Comparison of ENCODE assay signal across 16 cellular contexts in the genomic region with DNA sequence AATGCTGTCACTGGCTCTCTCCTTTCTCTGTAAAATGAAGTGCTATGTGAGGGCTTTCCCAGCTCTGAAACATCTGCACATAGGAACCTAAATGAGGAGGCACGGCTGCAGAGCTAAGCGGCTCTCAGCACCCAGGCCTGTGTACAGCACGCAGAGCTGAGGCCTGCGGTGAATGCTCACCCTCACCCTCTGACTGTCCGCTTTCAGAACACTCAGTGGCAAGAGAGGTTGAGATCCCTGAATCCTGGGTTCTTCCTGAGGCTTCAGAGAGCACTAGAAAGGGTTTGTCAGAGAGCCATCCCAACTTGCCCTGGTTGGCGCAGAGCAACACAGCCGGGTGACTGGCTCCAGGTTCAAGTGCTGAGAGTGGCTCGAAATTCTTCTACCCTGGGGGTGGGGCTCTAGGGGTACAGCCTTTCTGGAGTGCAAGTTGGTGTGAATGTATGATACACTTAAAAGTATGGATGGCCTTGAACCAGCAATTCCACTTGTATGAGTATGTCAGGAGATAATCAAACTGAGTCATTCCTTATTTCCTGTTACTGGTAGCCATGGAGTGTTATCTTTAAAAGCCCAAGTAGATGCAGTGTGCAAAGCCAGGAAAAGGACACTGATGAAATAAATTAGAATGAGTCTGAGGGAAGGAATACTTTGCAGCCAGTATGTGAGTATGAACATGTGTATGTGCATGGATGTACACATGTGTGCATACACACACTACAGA. TPM values are rescaled to one million over a fixed set of nuclear protein-coding genes. Genes with fewer than 3 reads are reported as not detected.
DNase-seq lines count a peak whose midpoint lies in the region; ATAC-seq, FAIRE-seq and TF ChIP-seq lines count a peak whose summit lies in the region.
"Had no signal": no experiment of that assay in that cellular context is flagged by ENCODE, and none has a peak within 500 bp of the region (broad histone marks: within the 10 kb centered on the region; RNA-seq: fewer than 3 reads in every experiment).

No MANE protein-coding gene starts in this region.

- no peaks in the 10 kb centered on the region for H3K79me2 ChIP-seq in mammary epithelial cell (ENCODE audit: insufficient read depth, low read length)
- no peaks in the 10 kb centered on the region for H3K79me2 ChIP-seq in HepG2 (ENCODE audit: insufficient read depth, low read length)

- H3K9me3 ChIP-seq in mammary epithelial cell (replicated peaks; ENCODE audit: insufficient read depth, low read length), result peaks cover 3% of the 10 kb centered on the region
- peaks cover 20% of the 10 kb centered on the region for H3K9me3 ChIP-seq in HepG2 (ENCODE audit: low read length)
- no peaks in the 10 kb centered on the region for H3K9me3 ChIP-seq in CD8-positive, alpha-beta T cell (ENCODE audit: low read length)

- no peak for FAIRE-seq in HepG2 (lab: Jason Lieb, UNC)

- TF ChIP-seq RAD21 in HepG2 (CRISPR knock-in tag; IDR thresholded peaks at IDR 0.05), result no peak

- H3K9ac ChIP-seq in mammary epithelial cell (ENCODE audit: insufficient read depth, low read length) (no peak overlapping the region), HepG2 (ENCODE audit: insufficient read depth, low read depth, low read length) (peak overlapping the region; percentile 56; the same call in 1 of the 2 replicates)

- no peaks in the 10 kb centered on the region for H3K27me3 ChIP-seq in mammary epithelial cell (ENCODE audit: insufficient read depth, low read length)
- no peaks in the 10 kb centered on the region for H3K27me3 ChIP-seq in HepG2 (ENCODE audit: control insufficient read depth in 1 of 2, insufficient read depth in 2 of 2, low read length in 2 of 2)
- H3K27me3 ChIP-seq in CD8-positive, alpha-beta T cell (ENCODE audit: insufficient read depth, low read length), result no peaks in the 10 kb centered on the region

- POLR2A ChIA-PET in HepG2 (lab: Yijun Ruan, JAX), result interaction anchor here (3.7 to 8.5 kb wide), 3 partner anchors 9 to 19 kb away, joined by 38 to 117 read pairs (median 64); a partner anchor contains a TSS
- POLR2A ChIA-PET in CD8-positive, alpha-beta T cell (lab: Charles Lee), result no interaction called here

- ATAC-seq in HepG2 (peak; percentile 37; the same call in 2 of the 3 replicates), GM18502 (IDR thresholded peaks at IDR 0.05; ENCODE audit: poor library complexity, unreplicated experiment) (no peak)
- ATAC-seq in CD8-positive, alpha-beta T cell, result no peak
- no peak for ATAC-seq in stimulated activated naive B cell treated with anti-CD40 and anti-IgM and Interleukin-4, amounts not matched to agents 10 μg/mL and 1 μg/mL and 100 μg/mL, for 72 hours (replicated peaks)

- H3K4me1 Mint-ChIP-seq in CD8-positive, alpha-beta T cell (ENCODE audit: low read depth), result no peaks in the 10 kb centered on the region
- no peaks in the 10 kb centered on the region for H3K4me1 Mint-ChIP-seq in stimulated activated naive B cell treated with anti-CD40 and anti-IgM and Interleukin-4, amounts not matched to agents 10 μg/mL and 1 μg/mL and 100 μg/mL, for 72 hours
- H3K4me1 Mint-ChIP-seq: H9 had no signal

- H2AFZ ChIP-seq in mammary epithelial cell (ENCODE audit: low read depth, low read length) (peak overlapping the region; percentile 10), HepG2 (ENCODE audit: low read length) (no peak overlapping the region)

- H3K4me1 ChIP-seq in mammary epithelial cell (ENCODE audit: insufficient read depth, low read length) (peaks cover 17% of the 10 kb centered on the region), HepG2 (ENCODE audit: insufficient read depth, low read length) (peaks cover 63% of the 10 kb centered on the region)
- no peaks in the 10 kb centered on the region for H3K4me1 ChIP-seq in CD8-positive, alpha-beta T cell (ENCODE audit: insufficient read depth, low read length)

- no peaks in the 10 kb centered on the region for H3K36me3 ChIP-seq in mammary epithelial cell (ENCODE audit: insufficient read depth, low read length)
- no peaks in the 10 kb centered on the region for H3K36me3 ChIP-seq in HepG2 (replicated peaks in 1 of 2; ENCODE audit: control insufficient read depth in 1 of 2, insufficient read depth in 2 of 2, low read length in 2 of 2)
- no peaks in the 10 kb centered on the region for H3K36me3 ChIP-seq in CD8-positive, alpha-beta T cell (ENCODE audit: insufficient read depth, low read length)

- H3K27ac ChIP-seq in mammary epithelial cell (ENCODE audit: insufficient read depth, low read depth, low read length) (no peak overlapping the region), HepG2 (ENCODE audit: extremely low read length, insufficient read depth, low read length) (peak overlapping the region; percentile 56)
- H3K27ac ChIP-seq in CD8-positive, alpha-beta T cell (ENCODE audit: low read depth, low read length), result no peak overlapping the region

- dilution Hi-C loops in mammary epithelial cell (cut with HindIII; ENCODE audit: low sequenced_read_pairs), result no loop called here

- intact Hi-C loops in mammary epithelial cell (cut with micrococcal nuclease) (no loop called here), HepG2 (cut with micrococcal nuclease; ENCODE audit: unreplicated experiment) (loop anchor here (5.0 kb wide), 1 partner anchor 33 kb away; no protein-coding TSS in a partner anchor)
- intact Hi-C loops in CD8-positive, alpha-beta T cell (cut with DNase I, micrococcal nuclease), result no loop called here

- peak; percentile 62 for DNase-seq in AG20443 (ENCODE audit: low spot score)
- DNase-seq in LoVo (ENCODE audit: low spot score), result peak; percentile 41
- DNase-seq in mammary epithelial cell, result peak; percentile 63
- DNase-seq in HepG2 (ENCODE audit: low spot score), result peak; percentile 58
- DNase-seq in effector CD8-positive, alpha-beta T cell (lab: John Stamatoyannopoulos, UW), result no peak
- DNase-seq in CD8-positive, alpha-beta T cell, result no peak
- DNase-seq in stimulated activated naive B cell treated with anti-CD40 and anti-IgM and Interleukin-4, amounts not matched to agents 10 μg/mL and 1 μg/mL and 100 μg/mL, for 72 hours, result no peak
- DNase-seq: H9; hypothalamus; Karpas-422; stimulated activated CD4-positive, alpha-beta T cell treated with anti-CD3 and anti-CD28 coated beads, Interleukin-4, amount 100 ng/mL, for 1 hour had no signal

- H3K4me3 Mint-ChIP-seq in CD8-positive, alpha-beta T cell, result no peak overlapping the region
- no peak overlapping the region for H3K4me3 Mint-ChIP-seq in stimulated activated naive B cell treated with anti-CD40 and anti-IgM and Interleukin-4, amounts not matched to agents 10 μg/mL and 1 μg/mL and 100 μg/mL, for 72 hours
- H3K4me3 Mint-ChIP-seq: activated naive CD8-positive, alpha-beta T cell; H9; stimulated activated naive CD8-positive, alpha-beta T cell treated with anti-CD3 and anti-CD28 coated beads, Interleukin-15, Interleukin-2, amounts not matched to agents 100 ng/mL and 50 ng/mL, for 24 hours had no signal

- no peak for TF ChIP-seq CTCF in mammary epithelial cell (conservative IDR thresholded peaks at IDR 0.05 in 1 of 2, IDR thresholded peaks at IDR 0.05 in 1 of 2; ENCODE audit: extremely low read depth in 1 of 2, insufficient read depth in 1 of 2, low read depth in 1 of 2, low read length in 2 of 2)
- no peak for TF ChIP-seq CTCF in HepG2 (CRISPR knock-in tag; IDR thresholded peaks at IDR 0.05)
- no peak for TF ChIP-seq CTCF in CD8-positive, alpha-beta T cell (IDR thresholded peaks at IDR 0.05)

- 89% methylated on average over 8 of the region's 8 CpGs for WGBS in mammary epithelial cell (ENCODE audit: low coverage, missing lambda C conversion rate)
- 93% methylated on average over 5 of the region's 8 CpGs for WGBS in HepG2 (ENCODE audit: low lambda C conversion rate)

- TF ChIP-seq EP300 in HepG2 (IDR thresholded peaks at IDR 0.05; ENCODE audit: low read depth in 2 of 2, low read length in 2 of 2) (peak in 1 of 2 experiments; percentile 72; a peak in 1 of 4 replicates), HepG2 (CRISPR knock-in tag; IDR thresholded peaks at IDR 0.05; ENCODE audit: borderline replicate concordance) (no peak)

- H3K4me2 ChIP-seq in mammary epithelial cell (ENCODE audit: insufficient read depth, low read depth, low read length), result no peak overlapping the region
- 0 out of 2 replicates have a peak overlapping the region, but pooled peaks have one; percentile 14 for H3K4me2 ChIP-seq in HepG2 (ENCODE audit: low read depth, low read length)

- BruUV-seq in mammary epithelial cell (replicated peaks; lab: Mats Ljungman, UMichigan) (no TSS peak), HepG2 (replicated peaks; lab: Mats Ljungman, UMichigan) (no TSS peak)

- CTCF ChIA-PET in mammary epithelial cell (lab: Charles Lee; ENCODE audit: low non-redundant PET) (no interaction called here), HepG2 (lab: Yijun Ruan, JAX; ENCODE audit: low intra/inter-chr PET ratio, low total read pairs) (no interaction called here)
- CTCF ChIA-PET in CD8-positive, alpha-beta T cell (lab: Charles Lee), result no interaction called here

- no peak for TF ChIP-seq POLR2A in HepG2 (IDR thresholded peaks at IDR 0.05; ENCODE audit: insufficient read depth in 1 of 2, low read depth in 2 of 2, low read length in 2 of 2)

- no peak overlapping the region for H3K27ac Mint-ChIP-seq in CD8-positive, alpha-beta T cell
- no peak overlapping the region for H3K27ac Mint-ChIP-seq in stimulated activated naive B cell treated with anti-CD40 and anti-IgM and Interleukin-4, amounts not matched to agents 10 μg/mL and 1 μg/mL and 100 μg/mL, for 72 hours
- H3K27ac Mint-ChIP-seq: activated naive CD8-positive, alpha-beta T cell; H9; progenitor cell of endocrine pancreas; stimulated activated naive CD8-positive, alpha-beta T cell treated with anti-CD3 and anti-CD28 coated beads, Interleukin-15, Interleukin-2, amounts not matched to agents 100 ng/mL and 50 ng/mL, for 24 hours had no signal

- no peaks in the 10 kb centered on the region for H3K27me3 Mint-ChIP-seq in CD8-positive, alpha-beta T cell (ENCODE audit: low read depth)
- H3K27me3 Mint-ChIP-seq in stimulated activated naive B cell treated with anti-CD40 and anti-IgM and Interleukin-4, amounts not matched to agents 10 μg/mL and 1 μg/mL and 100 μg/mL, for 72 hours, result peaks cover 14 to 17% of the 10 kb centered on the region in 2 donors
- H3K27me3 Mint-ChIP-seq: progenitor cell of endocrine pancreas; stimulated activated naive CD8-positive, alpha-beta T cell treated with anti-CD3 and anti-CD28 coated beads, Interleukin-15, Interleukin-2, amounts not matched to agents 100 ng/mL and 50 ng/mL, for 24 hours had no signal

- H3K9me3 Mint-ChIP-seq in CD8-positive, alpha-beta T cell, result no peaks in the 10 kb centered on the region
- H3K9me3 Mint-ChIP-seq in stimulated activated naive B cell treated with anti-CD40 and anti-IgM and Interleukin-4, amounts not matched to agents 10 μg/mL and 1 μg/mL and 100 μg/mL, for 72 hours, result peaks cover 10 to 13% of the 10 kb centered on the region in 2 donors

- in situ Hi-C loops in mammary epithelial cell (cut with MboI; ENCODE audit: low sequenced_read_pairs in 2 of 2) (loop anchor here in 1 of 2 donors (25.0 kb wide), 1 partner anchor 712 kb away; a partner anchor contains a TSS), HepG2 (cut with HindIII; ENCODE audit: extremely low pct_ligation_motif_present, low pct_unique_long_range_greater_than_20kb) (no loop called here)

- no peaks in the 10 kb centered on the region for H3K36me3 Mint-ChIP-seq in CD8-positive, alpha-beta T cell
- H3K36me3 Mint-ChIP-seq in stimulated activated naive B cell treated with anti-CD40 and anti-IgM and Interleukin-4, amounts not matched to agents 10 μg/mL and 1 μg/mL and 100 μg/mL, for 72 hours, result peaks cover 0 to 3% of the 10 kb centered on the region in 2 donors
- H3K36me3 Mint-ChIP-seq: activated naive CD8-positive, alpha-beta T cell had no signal

- H4K20me1 ChIP-seq in mammary epithelial cell (ENCODE audit: insufficient read depth, low read length), result no peaks in the 10 kb centered on the region
- no peaks in the 10 kb centered on the region for H4K20me1 ChIP-seq in HepG2 (ENCODE audit: insufficient read depth, low read length)

- no peak overlapping the region for H3K4me3 ChIP-seq in mammary epithelial cell (replicated peaks in 1 of 3; ENCODE audit: insufficient read depth in 1 of 3, low read depth in 2 of 3, low read length in 3 of 3)
- H3K4me3 ChIP-seq in HepG2 (replicated peaks in 1 of 3; ENCODE audit: insufficient read depth in 1 of 3, low read depth in 2 of 3, low read length in 3 of 3), result no peak overlapping the region
- no peak overlapping the region for H3K4me3 ChIP-seq in CD8-positive, alpha-beta T cell (ENCODE audit: low read depth, low read length)

RNA-seq across cellular contexts. Expression of a gene that starts 1.7 kb away (rescaled TPM):
- not detected for total RNA-seq in mammary epithelial cell
- not detected for polyA plus RNA-seq in mammary epithelial cell
- not detected for polyA minus RNA-seq in mammary epithelial cell
- total RNA-seq in HepG2 (2016; rRNA removed; fragmentation: Illumina TruSeq; extraction: Trizol), result not detected in 2 replicates
- not detected in 2 replicates for total RNA-seq in HepG2 (2016; cell fraction: cytosol; rRNA removed; fragmentation: Illumina TruSeq; extraction: Trizol; ENCODE audit: low read depth)
- not detected in 2 replicates for total RNA-seq in HepG2 (2016; cell fraction: insoluble cytoplasmic fraction; rRNA removed; fragmentation: Illumina TruSeq; extraction: Trizol)
- not detected in 2 replicates for total RNA-seq in HepG2 (2016; cell fraction: membrane; rRNA removed; fragmentation: Illumina TruSeq; extraction: Trizol)
- total RNA-seq in HepG2 (2016; cell fraction: nucleus; rRNA removed; fragmentation: Illumina TruSeq; extraction: Trizol), result not detected in 2 replicates
- 0.92 and 2.3 TPM in 2 replicates for polyA plus RNA-seq in HepG2 (2011; rRNA removed)
- 0.56 and 1.3 TPM in 2 replicates for polyA plus RNA-seq in HepG2 (2011; cell fraction: cytosol; rRNA removed)
- polyA plus RNA-seq in HepG2 (2011; cell fraction: nucleus; rRNA removed), result 0.79 and 1.6 TPM in 2 replicates
- 1.8 and 2.3 TPM in 2 replicates for polyA plus RNA-seq in HepG2 (2012)
- not detected in 2 replicates for polyA plus RNA-seq in HepG2 (2016; cell fraction: cytosol; fragmentation: Illumina TruSeq; extraction: Trizol; ENCODE audit: low read depth)
- polyA plus RNA-seq in HepG2 (2016; cell fraction: insoluble cytoplasmic fraction; fragmentation: Illumina TruSeq; extraction: Trizol; ENCODE audit: low read depth), result not detected in 2 replicates
- polyA plus RNA-seq in HepG2 (2016; cell fraction: membrane; fragmentation: Illumina TruSeq; extraction: Trizol; ENCODE audit: low read depth), result not detected in 2 replicates
- not detected in 2 replicates for polyA plus RNA-seq in HepG2 (2016; cell fraction: nucleus; fragmentation: Illumina TruSeq; extraction: Trizol; ENCODE audit: insufficient read depth, low read depth)
- polyA minus RNA-seq in HepG2 (2011; rRNA and poly(A)+ RNA removed; ENCODE audit: low replicate concordance), result 0.34 TPM in 1 of 2 replicates, not detected in the other
- polyA minus RNA-seq in HepG2 (2011; cell fraction: cytosol; rRNA and poly(A)+ RNA removed), result 0.35 and 0.59 TPM in 2 replicates
- 0.26 and 0.75 TPM in 2 replicates for polyA minus RNA-seq in HepG2 (2011; cell fraction: nucleus; rRNA and poly(A)+ RNA removed)
- not detected for total RNA-seq in CD8-positive, alpha-beta T cell
- total RNA-seq: H9, mesenteric fat pad, progenitor cell of endocrine pancreas had no signal

RNA-seq across cellular contexts. Expression of a gene that starts 13.7 kb away (rescaled TPM):
- total RNA-seq in mammary epithelial cell, result under 1 TPM in 1 of 2 donors, not detected in 1; under 0.01 TPM
- not detected for polyA plus RNA-seq in mammary epithelial cell
- polyA minus RNA-seq in mammary epithelial cell, result not detected
- total RNA-seq in HepG2 (2016; rRNA removed; fragmentation: Illumina TruSeq; extraction: Trizol), result 2.8 and 5.4 TPM in 2 replicates
- total RNA-seq in HepG2 (2016; cell fraction: cytosol; rRNA removed; fragmentation: Illumina TruSeq; extraction: Trizol; ENCODE audit: low read depth), result 1.7 and 1.8 TPM in 2 replicates
- 2.3 and 4.6 TPM in 2 replicates for total RNA-seq in HepG2 (2016; cell fraction: insoluble cytoplasmic fraction; rRNA removed; fragmentation: Illumina TruSeq; extraction: Trizol)
- 2.0 and 3.0 TPM in 2 replicates for total RNA-seq in HepG2 (2016; cell fraction: membrane; rRNA removed; fragmentation: Illumina TruSeq; extraction: Trizol)
- total RNA-seq in HepG2 (2016; cell fraction: nucleus; rRNA removed; fragmentation: Illumina TruSeq; extraction: Trizol), result 5.6 and 6.7 TPM in 2 replicates
- 885 and 989 TPM in 2 replicates for polyA plus RNA-seq in HepG2 (2011; rRNA removed)
- polyA plus RNA-seq in HepG2 (2011; cell fraction: cytosol; rRNA removed), result 891 and 942 TPM in 2 replicates
- polyA plus RNA-seq in HepG2 (2011; cell fraction: nucleus; rRNA removed), result 894 and 1,114 TPM in 2 replicates
- polyA plus RNA-seq in HepG2 (2012), result 2,786 and 3,532 TPM in 2 replicates
- 2.6 and 3.7 TPM in 2 replicates for polyA plus RNA-seq in HepG2 (2016; cell fraction: cytosol; fragmentation: Illumina TruSeq; extraction: Trizol; ENCODE audit: low read depth)
- polyA plus RNA-seq in HepG2 (2016; cell fraction: insoluble cytoplasmic fraction; fragmentation: Illumina TruSeq; extraction: Trizol; ENCODE audit: low read depth), result 3.0 and 3.5 TPM in 2 replicates
- 3.3 and 3.5 TPM in 2 replicates for polyA plus RNA-seq in HepG2 (2016; cell fraction: membrane; fragmentation: Illumina TruSeq; extraction: Trizol; ENCODE audit: low read depth)
- polyA plus RNA-seq in HepG2 (2016; cell fraction: nucleus; fragmentation: Illumina TruSeq; extraction: Trizol; ENCODE audit: insufficient read depth, low read depth), result 15.4 and 16.5 TPM in 2 replicates
- 0.12 and 335 TPM in 2 replicates for polyA minus RNA-seq in HepG2 (2011; rRNA and poly(A)+ RNA removed; ENCODE audit: low replicate concordance)
- 850 and 1,063 TPM in 2 replicates for polyA minus RNA-seq in HepG2 (2011; cell fraction: cytosol; rRNA and poly(A)+ RNA removed)
- polyA minus RNA-seq in HepG2 (2011; cell fraction: nucleus; rRNA and poly(A)+ RNA removed), result 152 and 215 TPM in 2 replicates
- not detected for total RNA-seq in CD8-positive, alpha-beta T cell
- total RNA-seq: H9, mesenteric fat pad had no signal

RNA-seq across cellular contexts. Expression of a gene that starts 46.5 kb away (rescaled TPM):
- total RNA-seq in mammary epithelial cell (1 to 10 TPM; 2.1 to 8.0 TPM), HepG2 (2016; rRNA removed; fragmentation: Illumina TruSeq; extraction: Trizol) (not detected in 2 replicates)
- polyA plus RNA-seq in mammary epithelial cell (7.6 TPM), HepG2 (2011; rRNA removed) (57.5 and 91.8 TPM in 2 replicates)
- not detected for polyA minus RNA-seq in mammary epithelial cell
- total RNA-seq in HepG2 (2016; cell fraction: cytosol; rRNA removed; fragmentation: Illumina TruSeq; extraction: Trizol; ENCODE audit: low read depth), result not detected in 2 replicates
- 0.04 TPM in 1 of 2 replicates, not detected in the other for total RNA-seq in HepG2 (2016; cell fraction: insoluble cytoplasmic fraction; rRNA removed; fragmentation: Illumina TruSeq; extraction: Trizol)
- not detected in 2 replicates for total RNA-seq in HepG2 (2016; cell fraction: membrane; rRNA removed; fragmentation: Illumina TruSeq; extraction: Trizol)
- not detected in 2 replicates for total RNA-seq in HepG2 (2016; cell fraction: nucleus; rRNA removed; fragmentation: Illumina TruSeq; extraction: Trizol)
- polyA plus RNA-seq in HepG2 (2011; cell fraction: cytosol; rRNA removed), result 49.1 and 87.6 TPM in 2 replicates
- 42.3 and 57.8 TPM in 2 replicates for polyA plus RNA-seq in HepG2 (2011; cell fraction: nucleus; rRNA removed)
- polyA plus RNA-seq in HepG2 (2012), result 261 and 275 TPM in 2 replicates
- polyA plus RNA-seq in HepG2 (2016; cell fraction: cytosol; fragmentation: Illumina TruSeq; extraction: Trizol; ENCODE audit: low read depth), result not detected in 2 replicates
- polyA plus RNA-seq in HepG2 (2016; cell fraction: insoluble cytoplasmic fraction; fragmentation: Illumina TruSeq; extraction: Trizol; ENCODE audit: low read depth), result 0.15 TPM in 1 of 2 replicates, not detected in the other
- polyA plus RNA-seq in HepG2 (2016; cell fraction: membrane; fragmentation: Illumina TruSeq; extraction: Trizol; ENCODE audit: low read depth), result not detected in 2 replicates
- polyA plus RNA-seq in HepG2 (2016; cell fraction: nucleus; fragmentation: Illumina TruSeq; extraction: Trizol; ENCODE audit: insufficient read depth, low read depth), result 0.41 TPM in 1 of 2 replicates, not detected in the other
- 32.4 and 48.2 TPM in 2 replicates for polyA minus RNA-seq in HepG2 (2011; rRNA and poly(A)+ RNA removed; ENCODE audit: low replicate concordance)
- 28.6 and 53.0 TPM in 2 replicates for polyA minus RNA-seq in HepG2 (2011; cell fraction: cytosol; rRNA and poly(A)+ RNA removed)
- polyA minus RNA-seq in HepG2 (2011; cell fraction: nucleus; rRNA and poly(A)+ RNA removed), result 15.1 and 33.7 TPM in 2 replicates
- total RNA-seq in CD8-positive, alpha-beta T cell, result 1 to 10 TPM; 3.9 to 4.2 TPM

Comparison
In these comparisons a context has a peak if more than half of its experiments do, and no peak if none do; other contexts are left out.
1. DNase-seq: peak in AG20443 (single experiment), LoVo (single experiment), mammary epithelial cell (single experiment) and HepG2 (single experiment); none in effector CD8-positive, alpha-beta T cell (single experiment), CD8-positive, alpha-beta T cell (0 of 7) and stimulated activated naive B cell treated with anti-CD40 and anti-IgM and Interleukin-4, amounts not matched to agents 10 μg/mL and 1 μg/mL and 100 μg/mL, for 72 hours (single experiment).